8 cellular contexts compared by ENCODE assay signal in genomic region chr16:12067714-12068401, GRCh38.
DNase-seq lines count a peak whose midpoint lies in the region; ATAC-seq and TF ChIP-seq lines count a peak whose summit lies in the region.

No MANE protein-coding gene starts in this region.

- H3K79me2 ChIP-seq in SK-N-SH (ENCODE audit: insufficient read depth) = no peaks in the 10 kb centered on the region

- no peaks in the 10 kb centered on the region for H4K20me1 ChIP-seq in SK-N-SH (ENCODE audit: insufficient read depth)

- TF ChIP-seq EP300 in SK-N-SH (IDR thresholded peaks at IDR 0.05; ENCODE audit: borderline replicate concordance in 1 of 2, low read depth in 1 of 2, low read length in 1 of 2) = no peak

- no peak overlapping the region for H3K27ac ChIP-seq in SK-N-SH (ENCODE audit: low read depth in 2 of 2, low read length in 1 of 2)
- H3K27ac ChIP-seq in gastrocnemius medialis = no peak overlapping the region

- peak; percentile 3 to 18 for DNase-seq in NCI-H187 (lab: John Stamatoyannopoulos, UW)
- DNase-seq in NCI-H187 treated with DMSO at 0.1 percent for 48 hours (lab: John Stamatoyannopoulos, UW) = no peak
- peak; percentile 71 for DNase-seq in NCI-H1092 treated with DMSO at 0.1 percent for 48 hours (lab: John Stamatoyannopoulos, UW)
- peak; percentile 74 for DNase-seq in SK-N-SH
- DNase-seq in astrocyte of the spinal cord (ENCODE audit: low read depth, low spot score) = peak; percentile 82
- DNase-seq in hippocampal formation (lab: John Stamatoyannopoulos, UW) = peak; percentile 52 to 87
- DNase-seq in gastrocnemius medialis = peak in 1 of 2 donors; percentile 46

- TF ChIP-seq RAD21 in SK-N-SH (IDR thresholded peaks at IDR 0.05; ENCODE audit: low read length) = peak; percentile 98

- WGBS in SK-N-SH (ENCODE audit: low lambda C conversion rate) = 48% methylated on average over 9 of the region's 9 CpGs

- H3K4me1 ChIP-seq in SK-N-SH (ENCODE audit: control insufficient read depth in 1 of 2, insufficient read depth in 2 of 2, low read depth in 1 of 2, low read length in 1 of 2) (0 out of 4 replicates have a peak, but pooled peaks cover 0 to under 1% of the 10 kb centered on the region in 2 experiments), gastrocnemius medialis (peaks cover 0 to 7% of the 10 kb centered on the region in 2 donors)

- peak; percentile 94 for TF ChIP-seq CTCF in SK-N-SH (IDR thresholded peaks at IDR 0.05)
- peak; percentile 93 for TF ChIP-seq CTCF in astrocyte of the spinal cord (IDR thresholded peaks at IDR 0.05; ENCODE audit: low read depth, low read length)
- peak; percentile 80 to 96 (median 91) for TF ChIP-seq CTCF in gastrocnemius medialis (IDR thresholded peaks at IDR 0.05 in 4 of 5, conservative IDR thresholded peaks at IDR 0.05 in 1 of 5)

- POLR2A ChIA-PET in SK-N-SH (lab: Yijun Ruan, JAX) = interaction anchor here (0.6 to 1.5 kb wide), 4 partner anchors 119 to 210 kb away, joined by 3 to 4 read pairs (median 4); partner anchors contain the start of gene GSPT1

- intact Hi-C loops in gastrocnemius medialis (cut with DNase I; ENCODE audit: low total_unique reads) = loop anchor here (1.0 to 10.0 kb wide), 4 partner anchors 71 to 273 kb away; partner anchors contain the start of genes RSL1D1 and ZC3H7A

- H3K27me3 ChIP-seq in SK-N-SH (ENCODE audit: insufficient read depth) = no peaks in the 10 kb centered on the region
- no peaks in the 10 kb centered on the region for H3K27me3 ChIP-seq in gastrocnemius medialis

- H3K4me2 ChIP-seq in SK-N-SH = no peak overlapping the region

- no peaks in the 10 kb centered on the region for H3K9me2 ChIP-seq in SK-N-SH

- H2AFZ ChIP-seq in SK-N-SH (ENCODE audit: low read depth) = no peak overlapping the region

- H3K36me3 ChIP-seq in SK-N-SH (replicated peaks in 1 of 2; ENCODE audit: control insufficient read depth in 1 of 2, insufficient read depth in 2 of 2, low read length in 1 of 2) (no peaks in the 10 kb centered on the region), gastrocnemius medialis (peaks cover 0 to 10% of the 10 kb centered on the region in 2 donors)

- H3K9me3 ChIP-seq in SK-N-SH (no peaks in the 10 kb centered on the region), gastrocnemius medialis (no peaks in the 10 kb centered on the region)

- CTCF ChIA-PET in SK-N-SH (lab: Yijun Ruan, JAX) = interaction anchor here (0.5 to 3.4 kb wide), 81 partner anchors 8 to 680 kb away, joined by 3 to 66 read pairs (median 4); partner anchors contain the start of genes GSPT1, RSL1D1, SNX29 and TNFRSF17

- no peak for TF ChIP-seq POLR2A in gastrocnemius medialis (IDR thresholded peaks at IDR 0.05)

- H3K4me3 ChIP-seq in SK-N-SH (ENCODE audit: low read depth in 2 of 2, low read length in 1 of 2) (no peak overlapping the region; a peak in 1 of 4 replicates), astrocyte of the spinal cord (ENCODE audit: low read depth, low read length) (no peak overlapping the region), gastrocnemius medialis (no peak overlapping the region)

- in situ Hi-C loops in astrocyte of the spinal cord (cut with HindIII; ENCODE audit: low sequenced_read_pairs) = no loop called here
- in situ Hi-C loops in gastrocnemius medialis (cut with MboI; ENCODE audit: low sequenced_read_pairs in 4 of 4) = loop anchor here (5.0 to 25.0 kb wide), 4 partner anchors 91 to 681 kb away; partner anchors contain the start of genes SNX29 (in 3 of the 4) and RSL1D1 (in 1 of the 4)

- no peak overlapping the region for H3K9ac ChIP-seq in SK-N-SH

- ATAC-seq in gastrocnemius medialis (peak; percentile 80 to 84), GM21390 (IDR thresholded peaks at IDR 0.05; ENCODE audit: unreplicated experiment) (no peak)

- H3F3A ChIP-seq in SK-N-SH (replicated peaks; ENCODE audit: insufficient read depth) = peaks cover 7% of the 10 kb centered on the region

TF ChIP-seq in SK-N-SH, 30 proteins besides CTCF, POLR2A, EP300 and RAD21:
- no peak for TF ChIP-seq FOSL2 (IDR thresholded peaks at IDR 0.05; ENCODE audit: borderline replicate concordance, low read depth)
- TF ChIP-seq REST (IDR thresholded peaks at IDR 0.05; ENCODE audit: low read depth, low read length) = peak; percentile 82
- no peak for TF ChIP-seq JUND (IDR thresholded peaks at IDR 0.05)
- no peak for TF ChIP-seq RFX5 (IDR thresholded peaks at IDR 0.05; ENCODE audit: low read length)
- no peak for TF ChIP-seq GABPA (IDR thresholded peaks at IDR 0.05; ENCODE audit: low read depth)
- TF ChIP-seq SMC3 (IDR thresholded peaks at IDR 0.05; ENCODE audit: low read depth, low read length) = peak; percentile 88
- no peak for TF ChIP-seq GATA2 (CRISPR knock-in tag; IDR thresholded peaks at IDR 0.05)
